In genomic region chr11:74819400-74819799, GRCh38 we compare ENCODE assay signal across 16 cellular contexts.
A peak's percentile ranks its signal among the peaks of the same experiment; 100 is the strongest.
DNase-seq lines count a peak whose midpoint lies in the region; ATAC-seq, FAIRE-seq and TF ChIP-seq lines count a peak whose summit lies in the region.
"Had no signal": no experiment of that assay in that cellular context is flagged by ENCODE, and none has a peak within 500 bp of the region (broad histone marks: within the 10 kb centered on the region; RNA-seq: fewer than 3 reads in every experiment).

No MANE protein-coding gene starts in this region.

- POLR2A ChIA-PET in CD4-positive, alpha-beta memory T cell (lab: Charles Lee; ENCODE audit: partially characterized antibody): no interaction called here
- POLR2A ChIA-PET in endothelial cell of umbilical vein (lab: Charles Lee): no interaction called here

- H3K9me1 ChIP-seq in endothelial cell of umbilical vein (replicated peaks; ENCODE audit: control insufficient read depth, extremely low read depth, insufficient read depth, low read length): no peaks in the 10 kb centered on the region

- ATAC-seq in natural killer cell: no peak
- ATAC-seq: activated naive CD4-positive, alpha-beta T cell treated with anti-CD3 and anti-CD28 coated beads, Interleukin-2, amount 50 U/mL, for 72 hours had no signal

- H2AK5ac ChIP-seq in trophoblast cell (ENCODE audit: low read length): no peak overlapping the region

- no peaks in the 10 kb centered on the region for H3K27me3 ChIP-seq in CD4-positive, alpha-beta memory T cell (ENCODE audit: insufficient read depth, low read length)
- H3K27me3 ChIP-seq in endothelial cell of umbilical vein (ENCODE audit: control insufficient read depth in 2 of 2, insufficient read depth in 2 of 2, low read length in 2 of 2) (no peaks in the 10 kb centered on the region), trophoblast cell (ENCODE audit: insufficient read depth, low read length) (no peaks in the 10 kb centered on the region)

- CTCF ChIA-PET in CD4-positive, alpha-beta memory T cell (lab: Charles Lee; ENCODE audit: partially characterized antibody): interaction anchor here (1.0 kb wide), 1 partner anchor 80 kb away, joined by 3 read pairs; no protein-coding TSS in a partner anchor
- CTCF ChIA-PET in endothelial cell of umbilical vein (lab: Charles Lee): interaction anchor here (1.5 to 1.8 kb wide), 2 partner anchors 36 to 117 kb away, joined by 3 to 5 read pairs; no protein-coding TSS in a partner anchor

- H2BK5ac ChIP-seq in trophoblast cell (ENCODE audit: low read depth, low read length, poor library complexity): no peak overlapping the region

- H3K36me3 Mint-ChIP-seq in CD4-positive, alpha-beta memory T cell: peaks cover 71 to 85% of the 10 kb centered on the region in 2 donors
- H3K36me3 Mint-ChIP-seq in natural killer cell: peaks cover 21% of the 10 kb centered on the region

- no peak overlapping the region for H3K4ac ChIP-seq in trophoblast cell (ENCODE audit: low read depth, low read length)

- no peak for TF ChIP-seq POLR2A in endothelial cell of umbilical vein (IDR thresholded peaks at IDR 0.05; ENCODE audit: low read depth, low read length)

- H4K91ac ChIP-seq in trophoblast cell (ENCODE audit: low read depth, low read length): no peak overlapping the region

- WGBS in trophoblast cell (ENCODE audit: extremely low coverage, insufficient coverage, insufficient read length): no CpG with 5 or more reads among the region's 1 CpG

- no peak overlapping the region for H4K12ac ChIP-seq in trophoblast cell (ENCODE audit: low read depth, low read length)

- no peak for TF ChIP-seq CTCF in endothelial cell of umbilical vein (IDR thresholded peaks at IDR 0.05; ENCODE audit: extremely low read depth in 1 of 2, insufficient read depth in 1 of 2, low read depth in 1 of 2, low read length in 2 of 2)
- no peak for TF ChIP-seq CTCF in natural killer cell (IDR thresholded peaks at IDR 0.05)

- H2AFZ ChIP-seq in endothelial cell of umbilical vein (ENCODE audit: low read depth, low read length) (no peak overlapping the region), trophoblast cell (ENCODE audit: insufficient read depth, low read length, poor library complexity) (no peak overlapping the region)

- BruUV-seq in endothelial cell of umbilical vein (replicated peaks; lab: Mats Ljungman, UMichigan): no TSS peak

- no peak for FAIRE-seq in endothelial cell of umbilical vein (lab: Jason Lieb, UNC)
- FAIRE-seq: GM12892, RCC 7860 had no signal

- peaks cover 22% of the 10 kb centered on the region for H3K36me3 ChIP-seq in CD4-positive, alpha-beta memory T cell (ENCODE audit: insufficient read depth, low read length)
- H3K36me3 ChIP-seq in endothelial cell of umbilical vein (ENCODE audit: control insufficient read depth in 2 of 2, extremely low read depth in 1 of 2, insufficient read depth in 2 of 2, low read length in 2 of 2) (peaks cover 2 to 4% of the 10 kb centered on the region in 2 experiments), trophoblast cell (ENCODE audit: control insufficient read depth in 1 of 2, insufficient read depth in 2 of 2, low read length in 2 of 2) (peaks cover 0 to 2% of the 10 kb centered on the region in 2 experiments)

- no peaks in the 10 kb centered on the region for H3K79me1 ChIP-seq in trophoblast cell (ENCODE audit: low read length)

- H3K27me3 Mint-ChIP-seq in CD4-positive, alpha-beta memory T cell: no peaks in the 10 kb centered on the region
- H3K27me3 Mint-ChIP-seq in natural killer cell (ENCODE audit: low read depth in 2 of 2): no peaks in the 10 kb centered on the region

- no peak overlapping the region for H3K4me3 ChIP-seq in CD4-positive, alpha-beta memory T cell (ENCODE audit: low read length in 2 of 2)
- no peak overlapping the region for H3K4me3 ChIP-seq in endothelial cell of umbilical vein (replicated peaks in 1 of 3; ENCODE audit: insufficient read depth in 1 of 3, low read depth in 1 of 3, low read length in 3 of 3)
- no peak overlapping the region for H3K4me3 ChIP-seq in trophoblast cell (ENCODE audit: low read depth, low read length)

- H4K20me1 ChIP-seq in endothelial cell of umbilical vein (replicated peaks; ENCODE audit: control insufficient read depth, extremely low read depth, insufficient read depth, low read length): no peaks in the 10 kb centered on the region

- H3K23ac ChIP-seq in trophoblast cell (ENCODE audit: low read length): no peak overlapping the region

- no peak overlapping the region for H4K8ac ChIP-seq in trophoblast cell (ENCODE audit: low read depth, low read length)

- H3K79me2 ChIP-seq in endothelial cell of umbilical vein (ENCODE audit: control insufficient read depth, insufficient read depth, low read length): peaks cover 3% of the 10 kb centered on the region
- H3K79me2 ChIP-seq in trophoblast cell (ENCODE audit: control insufficient read depth, insufficient read depth, low read length, poor library complexity): no peaks in the 10 kb centered on the region

- DNase-seq in CD4-positive, alpha-beta memory T cell: no peak
- DNase-seq in M059J (ENCODE audit: low read depth) (peak; percentile 22), endothelial cell of umbilical vein (ENCODE audit: low read depth, low spot score) (peak; percentile 44), natural killer cell (no peak), GF-D8 (lab: John Stamatoyannopoulos, UW) (no peak), trophoblast cell (no peak), retina (no peak)
- DNase-seq: activated CD4-positive, CD25-positive, alpha-beta regulatory T cell treated with anti-CD3 and anti-CD28 coated beads, Interleukin-2, amount 50 U/mL, for 72 hours; activated CD8-positive, alpha-beta memory T cell treated with anti-CD3 and anti-CD28 coated beads, Interleukin-2, amount 50 U/mL, for 48 hours; mammary epithelial cell; NCI-H187; NCI-H526 had no signal

- peaks cover 0 to 14% (median 10%) of the 10 kb centered on the region in 8 donors for H3K9me3 Mint-ChIP-seq in CD4-positive, alpha-beta memory T cell
- peaks cover 0 to 6% of the 10 kb centered on the region in 2 donors for H3K9me3 Mint-ChIP-seq in natural killer cell

- H3K9me3 ChIP-seq in CD4-positive, alpha-beta memory T cell (ENCODE audit: control insufficient read depth in 1 of 2, low read length in 2 of 2): no peaks in the 10 kb centered on the region
- no peaks in the 10 kb centered on the region for H3K9me3 ChIP-seq in endothelial cell of umbilical vein (replicated peaks; ENCODE audit: control insufficient read depth, insufficient read depth, low read length)
- H3K9me3 ChIP-seq in trophoblast cell (ENCODE audit: insufficient read depth, low read depth, low read length): no peaks in the 10 kb centered on the region

- intact Hi-C loops in CD4-positive, alpha-beta memory T cell (cut with micrococcal nuclease): no loop called here
- intact Hi-C loops in endothelial cell of umbilical vein (cut with micrococcal nuclease) (no loop called here), natural killer cell (cut with micrococcal nuclease) (no loop called here)

- dilution Hi-C loops in endothelial cell of umbilical vein (cut with MboI; ENCODE audit: extremely low pct_ligation_motif_present, low sequenced_read_pairs): no loop called here

- peaks cover 18 to 41% (median 33%) of the 10 kb centered on the region in 4 donors for H3K4me1 Mint-ChIP-seq in CD4-positive, alpha-beta memory T cell
- peaks cover 68 to 78% of the 10 kb centered on the region in 2 donors for H3K4me1 Mint-ChIP-seq in natural killer cell

- peak overlapping the region in 4 of 7 donors; percentile 2 to 20 (median 9) for H3K27ac Mint-ChIP-seq in CD4-positive, alpha-beta memory T cell
- peak overlapping the region; percentile 74 to 89 for H3K27ac Mint-ChIP-seq in natural killer cell

- H3K27ac ChIP-seq in CD4-positive, alpha-beta memory T cell (ENCODE audit: low read depth, low read length): no peak overlapping the region
- H3K27ac ChIP-seq in endothelial cell of umbilical vein (ENCODE audit: insufficient read depth, low read depth, low read length) (peak overlapping the region; percentile 64), trophoblast cell (ENCODE audit: low read depth, low read length) (no peak overlapping the region)

- peaks cover 11% of the 10 kb centered on the region for H3K4me1 ChIP-seq in CD4-positive, alpha-beta memory T cell (ENCODE audit: insufficient read depth, low read length)
- H3K4me1 ChIP-seq in endothelial cell of umbilical vein (ENCODE audit: control insufficient read depth, extremely low read depth, insufficient read depth, low read length): peaks cover 58% of the 10 kb centered on the region
- H3K4me1 ChIP-seq in trophoblast cell (ENCODE audit: control insufficient read depth in 1 of 2, insufficient read depth in 2 of 2, low read length in 2 of 2): no peaks in the 10 kb centered on the region

- no peak overlapping the region for H2BK12ac ChIP-seq in trophoblast cell (ENCODE audit: low read length)

- H3K14ac ChIP-seq in trophoblast cell (ENCODE audit: low read length): no peak overlapping the region

- H3K9ac ChIP-seq in endothelial cell of umbilical vein (replicated peaks; ENCODE audit: extremely low read depth, insufficient read depth, low read length): no peak overlapping the region
- H3K9ac ChIP-seq in trophoblast cell (ENCODE audit: low read length): no peak overlapping the region

- H3K4me2 ChIP-seq in endothelial cell of umbilical vein (ENCODE audit: insufficient read depth, low read length) (no peak overlapping the region), trophoblast cell (ENCODE audit: low read length) (no peak overlapping the region)

- H3K4me3 Mint-ChIP-seq in CD4-positive, alpha-beta memory T cell: no peak overlapping the region
- peak overlapping the region; percentile 63 for H3K4me3 Mint-ChIP-seq in natural killer cell
- H3K4me3 Mint-ChIP-seq: CD14-positive monocyte had no signal

- no peak overlapping the region for H2BK120ac ChIP-seq in trophoblast cell (ENCODE audit: insufficient read depth, low read length, poor library complexity)

- no peak overlapping the region for H3K18ac ChIP-seq in trophoblast cell (ENCODE audit: low read length)

TF ChIP-seq in endothelial cell of umbilical vein, 7 proteins besides CTCF, POLR2A, EP300 and RAD21:
- TF ChIP-seq MYC (IDR thresholded peaks at IDR 0.05; ENCODE audit: low read depth, low read length): no peak
- no peak for TF ChIP-seq EZH2 (IDR thresholded peaks at IDR 0.05; ENCODE audit: borderline replicate concordance, low read depth, low read length, severe bottlenecking)
- TF ChIP-seq POLR2AphosphoS5 (IDR thresholded peaks at IDR 0.05; ENCODE audit: insufficient read depth, low read depth, low read length): no peak
- no peak for TF ChIP-seq JUN (IDR thresholded peaks at IDR 0.05; ENCODE audit: borderline replicate concordance, insufficient read depth, insufficient read length, low read depth)
- TF ChIP-seq GATA2 (IDR thresholded peaks at IDR 0.05; ENCODE audit: insufficient read depth, insufficient read length, low read depth, low read length): no peak

Comparison
In these comparisons a context has a peak if more than half of its experiments do, and no peak if none do; other contexts are left out.
1. DNase-seq: peak in M059J (single experiment) and endothelial cell of umbilical vein (single experiment); none in CD4-positive, alpha-beta memory T cell (0 of 5), natural killer cell (single experiment), GF-D8 (single experiment), trophoblast cell (0 of 2) and retina (single experiment).